8 cellular contexts compared by ENCODE assay signal in the genomic region with DNA sequence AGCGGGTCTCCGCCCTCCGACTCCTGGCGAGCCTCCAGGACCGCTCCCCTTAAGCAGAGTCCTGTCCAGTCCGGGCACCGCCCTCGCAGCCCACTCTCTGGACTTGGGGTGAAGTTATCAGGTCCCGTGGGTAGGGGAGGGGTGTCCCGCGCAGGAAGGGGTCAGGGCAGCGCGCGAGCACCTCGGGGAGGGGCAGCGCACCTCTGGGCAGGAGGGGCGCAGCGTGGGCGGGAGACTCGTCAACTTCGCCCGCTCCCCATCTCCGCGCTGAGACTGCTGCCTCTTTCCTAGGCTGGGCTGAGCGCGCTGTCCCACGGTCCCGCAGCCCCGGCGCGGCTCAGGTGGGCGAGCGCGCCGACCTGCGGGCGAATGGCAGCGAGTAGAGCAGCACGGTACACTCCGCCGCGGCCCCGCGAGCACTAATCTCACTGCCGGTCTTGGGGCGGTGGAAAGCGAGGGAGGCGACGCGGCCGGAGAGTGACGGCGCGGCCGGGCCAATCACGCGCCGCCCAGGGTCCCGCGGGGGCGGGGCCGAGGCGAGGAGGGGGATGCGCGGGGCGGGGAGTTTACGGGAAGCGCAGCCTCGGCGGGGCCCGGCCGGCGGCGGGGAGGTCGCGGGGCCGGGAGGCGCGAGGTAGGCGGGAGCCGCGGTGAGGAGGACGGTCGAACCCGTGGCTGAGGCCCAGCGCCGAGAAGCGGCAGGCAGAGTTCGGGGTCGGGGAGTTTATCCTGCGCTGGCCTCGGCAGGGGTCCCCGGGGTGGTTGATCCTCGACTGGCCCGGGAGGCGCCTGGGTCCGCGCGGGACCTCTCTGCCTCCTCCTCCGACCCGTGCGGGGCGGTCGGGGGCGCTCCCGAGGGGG. TPM values are rescaled to one million over a fixed set of nuclear protein-coding genes. Genes with fewer than 3 reads are reported as not detected.
DNase-seq lines count a peak whose midpoint lies in the region; ATAC-seq and TF ChIP-seq lines count a peak whose summit lies in the region.

A gene (minus strand): TSS at position 421 of the 861 bp plus-strand sequence. CDS start 696 bp downstream, outside the sequence.

- no peaks in the 10 kb centered on the region for H3K27me3 Mint-ChIP-seq in activated CD4-positive, alpha-beta T cell treated with anti-CD3 and anti-CD28 coated beads for 36 hours

- H3K27ac Mint-ChIP-seq in activated CD4-positive, alpha-beta T cell treated with anti-CD3 and anti-CD28 coated beads for 36 hours: peak within 1 kb of the TSS; percentile 95

- intact Hi-C loops in activated CD4-positive, alpha-beta T cell treated with anti-CD3 and anti-CD28 coated beads for 36 hours (cut with DNase I, micrococcal nuclease): loop anchor here (1.0 to 10.0 kb wide), 20 partner anchors 35 to 1985 kb away; a partner anchor contains a TSS
- intact Hi-C loops in left colon (cut with DNase I, micrococcal nuclease): loop anchor here in 1 of 2 donors (10.0 kb wide), 2 partner anchors 195 to 205 kb away; no protein-coding TSS in a partner anchor

- H3K4me3 ChIP-seq in AG04449 (ENCODE audit: low read depth, low read length): peak within 1 kb of the TSS; percentile 81
- H3K4me3 ChIP-seq in choroid plexus epithelial cell (ENCODE audit: low read depth, low read length): peak within 1 kb of the TSS; percentile 82

- TF ChIP-seq CTCF in AG04449 (IDR thresholded peaks at IDR 0.05; ENCODE audit: insufficient read depth, low read length, missing control alignments) (no peak), choroid plexus epithelial cell (conservative IDR thresholded peaks at IDR 0.05; ENCODE audit: low read depth, low read length) (no peak)

- CTCF ChIA-PET in AG04449 (lab: Yijun Ruan, JAX): interaction anchor here (0.8 to 2.3 kb wide), 14 partner anchors 8 to 647 kb away, joined by 3 to 40 read pairs (median 4); no protein-coding TSS in a partner anchor
- CTCF ChIA-PET in activated CD4-positive, alpha-beta T cell treated with anti-CD3 and anti-CD28 coated beads for 36 hours (lab: Charles Lee): interaction anchor here (0.9 to 1.8 kb wide), 7 partner anchors 14 to 218 kb away, joined by 3 to 10 read pairs (median 4); no protein-coding TSS in a partner anchor

- H3K36me3 Mint-ChIP-seq in activated CD4-positive, alpha-beta T cell treated with anti-CD3 and anti-CD28 coated beads for 36 hours (ENCODE audit: low read depth): peaks cover 21% of the 10 kb centered on the region

- peak within 1 kb of the TSS; percentile 84 for H3K4me3 Mint-ChIP-seq in activated CD4-positive, alpha-beta T cell treated with anti-CD3 and anti-CD28 coated beads for 36 hours

- ATAC-seq in GM18858 (IDR thresholded peaks at IDR 0.05; ENCODE audit: unreplicated experiment) (peak; percentile 62), HG03066 (IDR thresholded peaks at IDR 0.05; ENCODE audit: low read depth, unreplicated experiment) (peak; percentile 61), left colon (peak; percentile 84)
- peak; percentile 87 for ATAC-seq in activated CD4-positive, alpha-beta T cell treated with anti-CD3 and anti-CD28 coated beads for 36 hours

- DNase-seq in AG04449 (ENCODE audit: low read depth, low spot score) (no peak), NCI-H446 treated with DMSO at 0.1 percent for 48 hours (lab: John Stamatoyannopoulos, UW) (peak; percentile 49), choroid plexus epithelial cell (ENCODE audit: low read depth) (peak; percentile 77), left colon (peak; percentile 84 to 91)
- peak; percentile 93 for DNase-seq in activated CD4-positive, alpha-beta T cell treated with anti-CD3 and anti-CD28 coated beads for 36 hours
- peak; percentile 87 for DNase-seq in stimulated activated CD4-positive, alpha-beta T cell treated with anti-CD3 and anti-CD28 coated beads, Interleukin-1b, Interleukin-23, amount 100 ng/mL, for 48 hours

- peaks cover 39% of the 10 kb centered on the region for H3K4me1 Mint-ChIP-seq in activated CD4-positive, alpha-beta T cell treated with anti-CD3 and anti-CD28 coated beads for 36 hours

- POLR2A ChIA-PET in AG04449 (lab: Yijun Ruan, JAX): interaction anchor here (1.0 kb wide), 1 partner anchor 201 kb away, joined by 5 read pairs; no protein-coding TSS in a partner anchor
- POLR2A ChIA-PET in activated CD4-positive, alpha-beta T cell treated with anti-CD3 and anti-CD28 coated beads for 36 hours (lab: Charles Lee): interaction anchor here (0.6 to 1.3 kb wide), 4 partner anchors 37 to 640 kb away, joined by 3 to 5 read pairs (median 4); no protein-coding TSS in a partner anchor

- no peaks in the 10 kb centered on the region for H3K9me3 Mint-ChIP-seq in activated CD4-positive, alpha-beta T cell treated with anti-CD3 and anti-CD28 coated beads for 36 hours (ENCODE audit: low read depth)

RNA-seq across cellular contexts. Expression of the gene that starts here (rescaled TPM):
- 10 to 100 TPM; 15.3 to 18.4 TPM for total RNA-seq in activated CD4-positive, alpha-beta T cell treated with anti-CD3 and anti-CD28 coated beads for 36 hours
- total RNA-seq in left colon: 10 to 100 TPM; 68.6 to 94.3 TPM
